ENCODE assay signal across 9 cellular contexts in genomic region chr1:1250828-1251284, GRCh38. TPM values are rescaled to one million over a fixed set of nuclear protein-coding genes. Genes with fewer than 3 reads are reported as not detected.
DNase-seq lines count a peak whose midpoint lies in the region; ATAC-seq and TF ChIP-seq lines count a peak whose summit lies in the region.
"Had no signal": no experiment of that assay in that cellular context is flagged by ENCODE, and none has a peak within 500 bp of the region (broad histone marks: within the 10 kb centered on the region; RNA-seq: fewer than 3 reads in every experiment).

No MANE protein-coding gene starts in this region.

- H3K4me3 Mint-ChIP-seq in effector memory CD8-positive, alpha-beta T cell, result peak overlapping the region; percentile 33 to 55
- H3K4me3 Mint-ChIP-seq in stimulated activated effector memory CD8-positive, alpha-beta T cell treated with anti-CD3 and anti-CD28 coated beads, Interleukin-12 subunit alpha, Interleukin-12 subunit beta, amount 100 ng/mL, for 72 hours, result peak overlapping the region; percentile 37

- intact Hi-C loops in ascending aorta (cut with DNase I), result no loop called here

- peak; percentile 87 to 89 for ATAC-seq in activated CD4-positive, CD25-positive, alpha-beta regulatory T cell treated with anti-CD3 and anti-CD28 coated beads, Interleukin-2, amount 50 U/mL, for 24 hours
- ATAC-seq in effector memory CD8-positive, alpha-beta T cell (replicated peaks), result peak; percentile 99
- ATAC-seq in stimulated activated effector memory CD8-positive, alpha-beta T cell treated with anti-CD3 and anti-CD28 coated beads, Interleukin-12 subunit alpha, Interleukin-12 subunit beta, amount 100 ng/mL, for 72 hours, result peak; percentile 94

- H3K9me3 ChIP-seq in ascending aorta, result no peaks in the 10 kb centered on the region
- H3K9me3 ChIP-seq: neutrophil had no signal

- H3K4me1 ChIP-seq in ascending aorta, result peaks cover 0 to 3% of the 10 kb centered on the region in 2 donors

- TF ChIP-seq CTCF in ascending aorta (IDR thresholded peaks at IDR 0.05), result no peak

- peak overlapping the region; percentile 38 to 72 for H3K27ac Mint-ChIP-seq in effector memory CD8-positive, alpha-beta T cell
- peak overlapping the region; percentile 86 for H3K27ac Mint-ChIP-seq in stimulated activated effector memory CD8-positive, alpha-beta T cell treated with anti-CD3 and anti-CD28 coated beads, Interleukin-12 subunit alpha, Interleukin-12 subunit beta, amount 100 ng/mL, for 72 hours

- peaks cover 26 to 31% of the 10 kb centered on the region in 2 donors for H3K36me3 ChIP-seq in ascending aorta

- no peaks in the 10 kb centered on the region for H3K27me3 Mint-ChIP-seq in effector memory CD8-positive, alpha-beta T cell

- H3K9me3 Mint-ChIP-seq in effector memory CD8-positive, alpha-beta T cell, result no peaks in the 10 kb centered on the region
- no peaks in the 10 kb centered on the region for H3K9me3 Mint-ChIP-seq in stimulated activated effector memory CD8-positive, alpha-beta T cell treated with anti-CD3 and anti-CD28 coated beads, Interleukin-12 subunit alpha, Interleukin-12 subunit beta, amount 100 ng/mL, for 72 hours

- peaks cover 21% of the 10 kb centered on the region for H3K36me3 Mint-ChIP-seq in effector memory CD8-positive, alpha-beta T cell (ENCODE audit: insufficient read depth)
- peaks cover 43% of the 10 kb centered on the region for H3K36me3 Mint-ChIP-seq in stimulated activated effector memory CD8-positive, alpha-beta T cell treated with anti-CD3 and anti-CD28 coated beads, Interleukin-12 subunit alpha, Interleukin-12 subunit beta, amount 100 ng/mL, for 72 hours

- no peak overlapping the region for H3K27ac ChIP-seq in ascending aorta
- H3K27ac ChIP-seq: neutrophil had no signal

- DNase-seq in activated gamma-delta T cell treated with Interleukin-2 at 50 U/mL for 16 hours, result peak; percentile 76
- DNase-seq in activated gamma-delta T cell (lab: John Stamatoyannopoulos, UW), result no peak
- peak; percentile 47 to 59 (median 50) for DNase-seq in effector memory CD8-positive, alpha-beta T cell
- DNase-seq in stimulated activated effector memory CD8-positive, alpha-beta T cell treated with anti-CD3 and anti-CD28 coated beads, Interleukin-12 subunit alpha, Interleukin-12 subunit beta, amount 100 ng/mL, for 72 hours (ENCODE audit: low spot score in 2 of 2), result peak; percentile 51 to 72
- no peak for DNase-seq in AML-193 (lab: John Stamatoyannopoulos, UW)
- DNase-seq in SKM-1 (lab: John Stamatoyannopoulos, UW; ENCODE audit: unreplicated experiment), result no peak
- no peak for DNase-seq in ascending aorta (ENCODE audit: low spot score in 2 of 2)

- H3K4me3 ChIP-seq in ascending aorta, result no peak overlapping the region

- H3K4me1 Mint-ChIP-seq in effector memory CD8-positive, alpha-beta T cell (ENCODE audit: low read depth in 2 of 2), result peaks cover 9 to 12% of the 10 kb centered on the region in 2 donors
- peaks cover 21% of the 10 kb centered on the region for H3K4me1 Mint-ChIP-seq in stimulated activated effector memory CD8-positive, alpha-beta T cell treated with anti-CD3 and anti-CD28 coated beads, Interleukin-12 subunit alpha, Interleukin-12 subunit beta, amount 100 ng/mL, for 72 hours

- H3K27me3 ChIP-seq in ascending aorta, result no peaks in the 10 kb centered on the region

RNA-seq across cellular contexts. Expression of gene C1QTNF12, which starts 4.3 kb away (rescaled TPM):
- total RNA-seq in ascending aorta, result not detected

RNA-seq across cellular contexts. Expression of gene B3GALT6, which starts 18.8 kb away (rescaled TPM):
- total RNA-seq in ascending aorta, result 94.9 TPM

RNA-seq across cellular contexts. Expression of gene SDF4, which starts 19.1 kb away (rescaled TPM):
- total RNA-seq in ascending aorta, result 223 TPM

RNA-seq across cellular contexts. Expression of gene UBE2J2, which starts 22.8 kb away (rescaled TPM):
- 25.2 TPM for total RNA-seq in ascending aorta

RNA-seq across cellular contexts. Expression of gene SCNN1D, which starts 29.4 kb away (rescaled TPM):
- total RNA-seq in ascending aorta, result 0.32 TPM

Comparison
In these comparisons a context has a peak if more than half of its experiments do, and no peak if none do; other contexts are left out.
1. DNase-seq: peak in activated gamma-delta T cell treated with Interleukin-2 at 50 U/mL for 16 hours (single experiment), effector memory CD8-positive, alpha-beta T cell (3 of 3) and stimulated activated effector memory CD8-positive, alpha-beta T cell treated with anti-CD3 and anti-CD28 coated beads, Interleukin-12 subunit alpha, Interleukin-12 subunit beta, amount 100 ng/mL, for 72 hours (2 of 2); none in activated gamma-delta T cell (single experiment), AML-193 (0 of 2), SKM-1 (single experiment) and ascending aorta (0 of 2).
2. Peak in every context shown above with its lines, with median percentiles within 50 percentile points of each other: ATAC-seq.